In genomic region chr4:187063251-187063650, GRCh38 we compare ENCODE assay signal across 9 cellular contexts.
"Had no signal": no experiment of that assay in that cellular context is flagged by ENCODE, and none has a peak within 500 bp of the region (broad histone marks: within the 10 kb centered on the region; RNA-seq: fewer than 3 reads in every experiment).

No MANE protein-coding gene starts in this region.

- DNase-seq: IMR-90, Karpas-422, KBM-7, KG1 had no signal

- H3K36me3 Mint-ChIP-seq: IgD-negative memory B cell had no signal

- H3K4me3 ChIP-seq: K562 had no signal

- H3K9ac ChIP-seq: KMS-11 had no signal

- H3K4me2 ChIP-seq: KMS-11 had no signal

- H3K27ac Mint-ChIP-seq: IgD-negative memory B cell had no signal

- H3K4me3 Mint-ChIP-seq: IgD-negative memory B cell had no signal

- H3K27me3 Mint-ChIP-seq: IgD-negative memory B cell had no signal

- H3K4me1 Mint-ChIP-seq: IgD-negative memory B cell had no signal

- ATAC-seq: HepG2 had no signal

- H3K27ac ChIP-seq: HL-60, KMS-11 had no signal
